ENCODE assay signal across 8 cellular contexts in genomic region chr11:16925495-16926065, GRCh38.
DNase-seq lines count a peak whose midpoint lies in the region; ATAC-seq, FAIRE-seq and TF ChIP-seq lines count a peak whose summit lies in the region.

No MANE protein-coding gene starts in this region.

- H4K91ac ChIP-seq in trophoblast cell (ENCODE audit: low read depth, low read length) = peak overlapping the region; percentile 95

- H3K9me3 Mint-ChIP-seq in activated T-helper 17 cell treated with anti-CD3 and anti-CD28 coated beads, Interleukin-2, amount 50 U/mL, for 72 hours = no peaks in the 10 kb centered on the region

- H3K79me1 ChIP-seq in trophoblast cell (ENCODE audit: low read length) = peaks cover 34% of the 10 kb centered on the region

- no peak for TF ChIP-seq CTCF in heart left ventricle (IDR thresholded peaks at IDR 0.05)

- H3K4me1 ChIP-seq in heart left ventricle (peaks cover 0 to 51% (median 13%) of the 10 kb centered on the region in 12 donors), trophoblast cell (ENCODE audit: control insufficient read depth in 1 of 2, insufficient read depth in 2 of 2, low read length in 2 of 2) (peaks cover 32 to 33% of the 10 kb centered on the region in 2 experiments)

- H2AFZ ChIP-seq in trophoblast cell (ENCODE audit: insufficient read depth, low read length, poor library complexity) = peak overlapping the region; percentile 89

- H3K36me3 ChIP-seq in heart left ventricle (no peaks in the 10 kb centered on the region), trophoblast cell (ENCODE audit: control insufficient read depth in 1 of 2, insufficient read depth in 2 of 2, low read length in 2 of 2) (peaks cover 0 to under 1% of the 10 kb centered on the region in 2 experiments)

- H3K9me3 ChIP-seq in heart left ventricle (no peaks in the 10 kb centered on the region), trophoblast cell (ENCODE audit: insufficient read depth, low read depth, low read length) (no peaks in the 10 kb centered on the region)

- peak overlapping the region in 11 of 12 donors; percentile 32 to 90 (median 75) for H3K27ac ChIP-seq in heart left ventricle
- H3K27ac ChIP-seq in trophoblast cell (ENCODE audit: low read depth, low read length) = peak overlapping the region; percentile 95

- H3K27ac Mint-ChIP-seq in activated T-helper 17 cell treated with anti-CD3 and anti-CD28 coated beads, Interleukin-2, amount 50 U/mL, for 72 hours = no peak overlapping the region

- whole genome bisulfite sequencing in heart left ventricle, 4 donors = 0% methylated on average over 24 to 56 of the region's 56 CpGs
- WGBS in trophoblast cell (ENCODE audit: extremely low coverage, insufficient coverage, insufficient read length) = no CpG with 5 or more reads among the region's 56 CpGs

- peak; percentile 89 for FAIRE-seq in HTR-8/SVneo (lab: Jason Lieb, UNC)

- peak; percentile 1 for DNase-seq in SIG-M5 treated with dmso at 0.1 percent for 504 hours (lab: John Stamatoyannopoulos, UW; ENCODE audit: unreplicated experiment)
- no peak for DNase-seq in SIG-M5 (lab: John Stamatoyannopoulos, UW)
- peak; percentile 71 for DNase-seq in HTR-8/SVneo (ENCODE audit: insufficient read length, low spot score)
- DNase-seq in heart left ventricle = peak; percentile 38 to 67 (median 58)
- peak; percentile 65 to 67 for DNase-seq in trophoblast cell
- DNase-seq in SW 1271 (lab: John Stamatoyannopoulos, UW) = no peak
- DNase-seq in NCI-H2107 (lab: John Stamatoyannopoulos, UW) = no peak

- H3K27me3 ChIP-seq in heart left ventricle (peaks cover 0 to 40% (median 0%) of the 10 kb centered on the region in 9 donors), trophoblast cell (ENCODE audit: insufficient read depth, low read length) (no peaks in the 10 kb centered on the region)

- peak overlapping the region; percentile 58 for H2AK5ac ChIP-seq in trophoblast cell (ENCODE audit: low read length)

- peak overlapping the region; percentile 91 for H3K4ac ChIP-seq in trophoblast cell (ENCODE audit: low read depth, low read length)

- TF ChIP-seq POLR2A in heart left ventricle (IDR thresholded peaks at IDR 0.05) = no peak

- no peaks in the 10 kb centered on the region for H3K36me3 Mint-ChIP-seq in activated T-helper 17 cell treated with anti-CD3 and anti-CD28 coated beads, Interleukin-2, amount 50 U/mL, for 72 hours (ENCODE audit: low read depth)

- H3K4me3 ChIP-seq in heart left ventricle = peak overlapping the region; percentile 37 to 79 (median 60)
- H3K4me3 ChIP-seq in trophoblast cell (ENCODE audit: low read depth, low read length) = peak overlapping the region; percentile 76

- H3K23ac ChIP-seq in trophoblast cell (ENCODE audit: low read length) = no peak overlapping the region

- peak overlapping the region; percentile 55 for H3K4me3 Mint-ChIP-seq in activated T-helper 17 cell treated with anti-CD3 and anti-CD28 coated beads, Interleukin-2, amount 50 U/mL, for 72 hours

- intact Hi-C loops in heart left ventricle (cut with DNase I) = loop anchor here in 2 of 10 donors (2.0 to 10.0 kb wide), 3 partner anchors 63 to 113 kb away; no protein-coding TSS in a partner anchor

- peak overlapping the region; percentile 98 for H2BK5ac ChIP-seq in trophoblast cell (ENCODE audit: low read depth, low read length, poor library complexity)

- peak overlapping the region; percentile 67 for H3K4me2 ChIP-seq in trophoblast cell (ENCODE audit: low read length)

- peak overlapping the region; percentile 54 for H2BK12ac ChIP-seq in trophoblast cell (ENCODE audit: low read length)

- peak overlapping the region; percentile 95 for H3K14ac ChIP-seq in trophoblast cell (ENCODE audit: low read length)

- H4K12ac ChIP-seq in trophoblast cell (ENCODE audit: low read depth, low read length) = peak overlapping the region; percentile 67

- H3K27me3 Mint-ChIP-seq in activated T-helper 17 cell treated with anti-CD3 and anti-CD28 coated beads, Interleukin-2, amount 50 U/mL, for 72 hours = peaks cover 9% of the 10 kb centered on the region

- H4K8ac ChIP-seq in trophoblast cell (ENCODE audit: low read depth, low read length) = peak overlapping the region; percentile 93

- H2BK120ac ChIP-seq in trophoblast cell (ENCODE audit: insufficient read depth, low read length, poor library complexity) = peak overlapping the region; percentile 98

- peak overlapping the region; percentile 23 for H3K9ac ChIP-seq in trophoblast cell (ENCODE audit: low read length)

- peak; percentile 67 for ATAC-seq in activated T-helper 17 cell treated with anti-CD3 and anti-CD28 coated beads, Interleukin-2, amount 50 U/mL, for 72 hours (replicated peaks)
- ATAC-seq in heart left ventricle = peak in 3 of 4 donors; percentile 49 to 68 (median 55)

- H3K18ac ChIP-seq in trophoblast cell (ENCODE audit: low read length) = peak overlapping the region; percentile 98

- H3K4me1 Mint-ChIP-seq in activated T-helper 17 cell treated with anti-CD3 and anti-CD28 coated beads, Interleukin-2, amount 50 U/mL, for 72 hours = peaks cover 7% of the 10 kb centered on the region

- peaks cover 20% of the 10 kb centered on the region for H3K79me2 ChIP-seq in trophoblast cell (ENCODE audit: control insufficient read depth, insufficient read depth, low read length, poor library complexity)

Comparison
In these comparisons a context has a peak if more than half of its experiments do, and no peak if none do; other contexts are left out.
1. DNase-seq: peak in SIG-M5 treated with dmso at 0.1 percent for 504 hours (single experiment), HTR-8/SVneo (single experiment), heart left ventricle (5 of 5) and trophoblast cell (2 of 2); none in SIG-M5 (single experiment), SW 1271 (0 of 2) and NCI-H2107 (single experiment).